11 cellular contexts compared by ENCODE assay signal in genomic region chr12:50841654-50842531, GRCh38. TPM values are rescaled to one million over a fixed set of nuclear protein-coding genes. Genes with fewer than 3 reads are reported as not detected.
"Had no signal": no experiment of that assay in that cellular context is flagged by ENCODE, and none has a peak within 500 bp of the region (broad histone marks: within the 10 kb centered on the region; RNA-seq: fewer than 3 reads in every experiment).

No MANE protein-coding gene starts in this region.

- H3K4me1 ChIP-seq: left lung had no signal

- H3K27ac Mint-ChIP-seq: immature natural killer cell had no signal

- H3K9me3 Mint-ChIP-seq: immature natural killer cell had no signal

- H3K4me3 Mint-ChIP-seq: activated naive CD8-positive, alpha-beta T cell had no signal

- H3K36me3 ChIP-seq: esophagus squamous epithelium, left lung, tibial artery had no signal

- H3K27ac ChIP-seq: dorsolateral prefrontal cortex, tibial artery had no signal

- DNase-seq: dorsolateral prefrontal cortex, esophagus squamous epithelium, foreskin fibroblast, immature natural killer cell, SIG-M5, tibial artery had no signal

- H3K4me1 Mint-ChIP-seq: immature natural killer cell had no signal

RNA-seq across cellular contexts. Expression of gene TMPRSS12, which starts 0.8 kb away (rescaled TPM):
- total RNA-seq: chondrocyte, dorsolateral prefrontal cortex, esophagus squamous epithelium, left lung, skeletal muscle tissue had no signal
- polyA plus RNA-seq: immature natural killer cell, neural cell had no signal
